20 cellular contexts compared by ENCODE assay signal in the genomic region with DNA sequence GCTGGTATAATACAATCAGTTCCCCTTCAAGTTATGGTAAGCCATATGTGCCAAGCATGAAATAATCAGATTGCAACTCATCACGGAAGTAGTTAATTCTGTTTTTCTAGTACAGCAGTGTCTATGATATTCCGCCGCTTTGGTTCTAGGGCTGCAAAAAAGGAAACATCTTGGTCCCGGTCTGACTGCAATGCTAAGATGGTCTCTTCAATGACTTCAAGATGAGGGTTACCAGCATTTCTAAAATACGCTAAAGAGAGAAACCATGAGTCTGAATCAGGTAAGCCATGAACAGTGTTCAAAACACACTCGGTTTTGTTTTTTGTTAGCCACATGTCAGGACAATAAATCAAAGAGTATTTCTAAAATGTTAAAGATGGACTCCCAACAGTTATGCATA. TPM values are rescaled to one million over a fixed set of nuclear protein-coding genes. Genes with fewer than 3 reads are reported as not detected.
DNase-seq lines count a peak whose midpoint lies in the region; ATAC-seq and TF ChIP-seq lines count a peak whose summit lies in the region.
"Had no signal": no experiment of that assay in that cellular context is flagged by ENCODE, and none has a peak within 500 bp of the region (broad histone marks: within the 10 kb centered on the region; RNA-seq: fewer than 3 reads in every experiment).

No MANE protein-coding gene starts in this region.

- ATAC-seq in GM18511 (IDR thresholded peaks at IDR 0.05; ENCODE audit: unreplicated experiment), result no peak
- ATAC-seq: activated T-helper 17 cell treated with anti-CD3 and anti-CD28 coated beads, Interleukin-2, amount 50 U/mL, for 72 hours; left lung had no signal

- in situ Hi-C loops in ACHN (cut with HindIII; ENCODE audit: low pct_ligation_motif_present, low pct_unique_long_range_greater_than_20kb, low sequenced_read_pairs), result loop anchor here (25.0 kb wide), 1 partner anchor 431 kb away; the partner anchor contains the start of gene STX16

- TF ChIP-seq POLR2A in lower leg skin (IDR thresholded peaks at IDR 0.05), result no peak

- DNase-seq in ACHN (peak; percentile 28), EL (peak; percentile 25), NCI-H345 (lab: John Stamatoyannopoulos, UW) (peak; percentile 51), dermis blood vessel endothelial cell (peak; percentile 45), SIG-M5 (lab: John Stamatoyannopoulos, UW) (no peak), lower leg skin (ENCODE audit: low spot score in 2 of 2) (no peak)
- DNase-seq: amygdala; cortex of kidney; GDM1; GOT3; left lung; naive B cell; NCI-H1694 treated with DMSO at 0.1 percent for 48 hours; stimulated activated CD4-positive, alpha-beta T cell treated with anti-CD3 and anti-CD28 coated beads, Interleukin-15, amount 100 ng/mL, for 24 hours; testis had no signal

- no peak for TF ChIP-seq CTCF in lower leg skin (IDR thresholded peaks at IDR 0.05)

- H3K4me3 ChIP-seq in lower leg skin (ENCODE audit: low read depth, poor library complexity, severe bottlenecking), result no peak overlapping the region
- H3K4me3 ChIP-seq: left lung, prostate gland, testis had no signal

- intact Hi-C loops in lower leg skin (cut with DNase I; ENCODE audit: low total_unique reads), result loop anchor here (10.0 kb wide), 2 partner anchors 413 to 623 kb away; partner anchors contain the start of genes GNAS and GNAS-AS1

- 62 to 77% methylated on average over 6 of the region's 6 CpGs for WGBS in lower leg skin, 2 donors

RNA-seq across cellular contexts. Expression of gene ANKRD60, which starts 3.2 kb away (rescaled TPM):
- total RNA-seq in dermis blood vessel endothelial cell (0.09 TPM in 1 of 2 replicates, not detected in the other), lower leg skin (not detected)
- total RNA-seq: activated CD4-positive, alpha-beta memory T cell treated with anti-CD3 and anti-CD28 coated beads, Interleukin-2, amount 10 ng/mL, durations not matched to agents 7 days and 5 days; activated T-helper 17 cell treated with anti-CD3 and anti-CD28 coated beads, Interleukin-2, amount 50 U/mL, for 72 hours; fibroblast of lung; left lung had no signal

Comparison
In these comparisons a context has a peak if more than half of its experiments do, and no peak if none do; other contexts are left out.
1. DNase-seq: peak in ACHN (single experiment), EL (single experiment), NCI-H345 (single experiment) and dermis blood vessel endothelial cell (single experiment); none in SIG-M5 (single experiment) and lower leg skin (0 of 2).